ENCODE assay signal across 34 cellular contexts in the genomic region with DNA sequence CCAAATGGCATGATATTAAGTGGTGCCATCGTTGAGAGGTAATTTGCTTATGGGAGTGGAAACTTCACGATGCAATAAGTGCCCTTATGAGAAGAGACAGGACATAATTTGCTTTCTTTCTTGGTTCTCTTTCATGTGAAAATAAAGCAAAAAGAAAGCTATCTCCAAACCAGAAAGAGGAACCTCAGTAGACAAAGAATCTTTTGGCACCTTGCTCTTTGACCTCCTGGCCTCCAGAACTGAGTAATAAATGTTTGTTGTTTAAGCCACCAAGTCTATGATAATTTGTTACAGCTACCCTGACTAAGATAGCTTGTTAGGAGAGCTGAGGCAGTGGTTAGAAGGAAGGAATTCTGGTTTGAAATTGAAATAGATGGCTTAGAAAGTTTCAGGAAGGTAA. TPM values are rescaled to one million over a fixed set of nuclear protein-coding genes. Genes with fewer than 3 reads are reported as not detected.
"Had no signal": no experiment of that assay in that cellular context is flagged by ENCODE, and none has a peak within 500 bp of the region (broad histone marks: within the 10 kb centered on the region; RNA-seq: fewer than 3 reads in every experiment).

No MANE protein-coding gene starts in this region.

- H3K27me3 ChIP-seq: cardiac muscle cell, Peyer's patch, SJSA1 had no signal

- H3K36me3 Mint-ChIP-seq: activated CD4-positive, alpha-beta memory T cell treated with anti-CD3 and anti-CD28 coated beads for 36 hours; activated naive CD4-positive, alpha-beta T cell treated with anti-CD3 and anti-CD28 coated beads, Interleukin-2, amount 10 ng/mL, durations not matched to agents 7 days and 5 days; activated naive CD8-positive, alpha-beta T cell had no signal

- ATAC-seq: activated naive CD8-positive, alpha-beta T cell treated with anti-CD3 and anti-CD28 coated beads, Interleukin-2, amount 50 U/mL, for 24 hours; activated T-cell treated with anti-CD3 and anti-CD28 coated beads, Interleukin-2, amount 50 U/mL, for 4 hours; PC-3 had no signal

- H3K27ac ChIP-seq: cardiac muscle cell, Peyer's patch, SJSA1, VCaP had no signal

- DNase-seq: activated B cell treated with CpG ODN at 0.5 μM for 24 hours; activated CD4-positive, alpha-beta memory T cell treated with anti-CD3 and anti-CD28 coated beads for 36 hours; activated CD4-positive, alpha-beta T cell treated with anti-CD3 and anti-CD28 coated beads for 4 hours; activated CD4-positive, alpha-beta T cell treated with anti-CD3 and anti-CD28 coated beads, Interleukin-2, amount 50 U/mL, for 1 hour; activated CD4-positive, CD25-positive, alpha-beta regulatory T cell treated with anti-CD3 and anti-CD28 coated beads, Interleukin-2, amount 50 U/mL, for 72 hours; activated CD8-positive, alpha-beta memory T cell treated with anti-CD3 and anti-CD28 coated beads, Interleukin-2, amount 50 U/mL, for 4 hours; activated gamma-delta T cell treated with Interleukin-2 at 50 U/mL for 16 hours; activated naive CD4-positive, alpha-beta T cell treated with anti-CD3 and anti-CD28 coated beads, Interleukin-2, amount 10 ng/mL, durations not matched to agents 7 days and 5 days; activated naive CD8-positive, alpha-beta T cell treated with anti-CD3 and anti-CD28 coated beads, Interleukin-2, amount 50 U/mL, for 24 hours; activated T-cell treated with anti-CD3 and anti-CD28 coated beads for 4 hours; activated T-cell treated with anti-CD3 and anti-CD28 coated beads, Interleukin-2, amount 50 U/mL, for 4 hours; anterior cingulate cortex; NCI-H1105; NCI-H1417 treated with DMSO at 0.1 percent for 48 hours; NCI-H187 treated with DMSO at 0.1 percent for 48 hours; NCI-H2081; NCI-H524 treated with DMSO at 0.1 percent for 48 hours; PC-3; Peyer's patch; RPMI8226; SHP77 treated with DMSO at 0.1 percent for 48 hours; SW 1271; T-helper 1 cell; T-helper 2 cell; T-helper 9 cell had no signal

- H3K9me3 ChIP-seq: Peyer's patch, SJSA1 had no signal

- H3K4me3 ChIP-seq: cardiac muscle cell, Peyer's patch, SJSA1 had no signal

- H3K36me3 ChIP-seq: cardiac muscle cell, Peyer's patch, SJSA1 had no signal

- H3K4me1 Mint-ChIP-seq: activated B cell treated with CpG ODN at 0.5 μM for 24 hours; activated naive CD4-positive, alpha-beta T cell treated with anti-CD3 and anti-CD28 coated beads, Interleukin-2, amount 10 ng/mL, durations not matched to agents 7 days and 5 days; activated naive CD8-positive, alpha-beta T cell treated with anti-CD3 and anti-CD28 coated beads, Interleukin-2, amount 50 U/mL, for 24 hours; central memory CD8-positive, alpha-beta T cell had no signal

- H3K4me1 ChIP-seq: Peyer's patch, SJSA1 had no signal

- H3K27me3 Mint-ChIP-seq: activated B cell treated with CpG ODN at 0.5 μM for 24 hours; activated naive CD4-positive, alpha-beta T cell treated with anti-CD3 and anti-CD28 coated beads, Interleukin-2, amount 10 ng/mL, durations not matched to agents 7 days and 5 days; central memory CD8-positive, alpha-beta T cell had no signal

- H3K9me3 Mint-ChIP-seq: activated naive CD4-positive, alpha-beta T cell treated with anti-CD3 and anti-CD28 coated beads, Interleukin-2, amount 10 ng/mL, durations not matched to agents 7 days and 5 days; activated naive CD8-positive, alpha-beta T cell treated with anti-CD3 and anti-CD28 coated beads, Interleukin-2, amount 50 U/mL, for 24 hours; activated T-cell treated with anti-CD3 and anti-CD28 coated beads, Interleukin-2, amount 50 U/mL, for 4 hours; activated T-helper 1 cell treated with anti-CD3 and anti-CD28 coated beads, Interleukin-12 subunit alpha, Interleukin-12 subunit beta, Interleukin-2, Interleukin-4 antibody, amounts not matched to agents 30 ng/mL and 10 ng/mL and 1 ng/mL, durations not matched to agents 14 hours and 24 hours and 36 hours; central memory CD8-positive, alpha-beta T cell had no signal

- H3K4me3 Mint-ChIP-seq: activated B cell treated with CpG ODN at 0.5 μM for 24 hours; activated CD4-positive, alpha-beta memory T cell treated with anti-CD3 and anti-CD28 coated beads for 36 hours; activated naive CD4-positive, alpha-beta T cell treated with anti-CD3 and anti-CD28 coated beads, Interleukin-2, amount 10 ng/mL, durations not matched to agents 7 days and 5 days; activated naive CD8-positive, alpha-beta T cell; activated naive CD8-positive, alpha-beta T cell treated with anti-CD3 and anti-CD28 coated beads, Interleukin-2, amount 50 U/mL, for 24 hours; activated T-cell treated with anti-CD3 and anti-CD28 coated beads, Interleukin-2, amount 50 U/mL, for 4 hours; activated T-helper 1 cell treated with anti-CD3 and anti-CD28 coated beads, Interleukin-12 subunit alpha, Interleukin-12 subunit beta, Interleukin-2, Interleukin-4 antibody, amounts not matched to agents 30 ng/mL and 10 ng/mL and 1 ng/mL, durations not matched to agents 14 hours and 24 hours and 36 hours; central memory CD8-positive, alpha-beta T cell had no signal

- H3K27ac Mint-ChIP-seq: activated B cell treated with CpG ODN at 0.5 μM for 24 hours; activated CD4-positive, alpha-beta memory T cell treated with anti-CD3 and anti-CD28 coated beads for 36 hours; activated naive CD4-positive, alpha-beta T cell treated with anti-CD3 and anti-CD28 coated beads, Interleukin-2, amount 10 ng/mL, durations not matched to agents 7 days and 5 days; activated naive CD8-positive, alpha-beta T cell; activated naive CD8-positive, alpha-beta T cell treated with anti-CD3 and anti-CD28 coated beads, Interleukin-2, amount 50 U/mL, for 24 hours; activated T-helper 1 cell treated with anti-CD3 and anti-CD28 coated beads, Interleukin-12 subunit alpha, Interleukin-12 subunit beta, Interleukin-2, Interleukin-4 antibody, amounts not matched to agents 30 ng/mL and 10 ng/mL and 1 ng/mL, durations not matched to agents 14 hours and 24 hours and 36 hours had no signal

RNA-seq across cellular contexts. Expression of a gene that starts 39.6 kb away (rescaled TPM):
- total RNA-seq: activated B cell treated with CpG ODN at 0.5 μM for 24 hours; activated CD4-positive, alpha-beta memory T cell treated with anti-CD3 and anti-CD28 coated beads for 36 hours; activated T-cell treated with anti-CD3 and anti-CD28 coated beads, Interleukin-2, amount 50 U/mL, for 4 hours; activated T-helper 1 cell treated with anti-CD3 and anti-CD28 coated beads, Interleukin-12 subunit alpha, Interleukin-12 subunit beta, Interleukin-2, Interleukin-4 antibody, amounts not matched to agents 30 ng/mL and 10 ng/mL and 1 ng/mL, durations not matched to agents 14 hours and 24 hours and 36 hours; cardiac muscle cell; chondrocyte; M059J; NCI-H460; PC-3; Peyer's patch; SJSA1 had no signal
- polyA plus RNA-seq: cardiac muscle cell had no signal
